8 cellular contexts compared by ENCODE assay signal in genomic region chr15:45022871-45023658, GRCh38. TPM values are rescaled to one million over a fixed set of nuclear protein-coding genes. Genes with fewer than 3 reads are reported as not detected.
A peak's percentile ranks its signal among the peaks of the same experiment; 100 is the strongest.
DNase-seq lines count a peak whose midpoint lies in the region; ATAC-seq and TF ChIP-seq lines count a peak whose summit lies in the region.

SORD (plus strand) TSS chr15:45023195; CDS start chr15:45023284, 89 bp downstream.

- H3K4me3 Mint-ChIP-seq in CD14-positive monocyte: peak within 1 kb of the TSS; percentile 89 to 92
- peak within 1 kb of the TSS; percentile 79 for H3K4me3 Mint-ChIP-seq in activated CD4-positive, alpha-beta memory T cell treated with anti-CD3 and anti-CD28 coated beads for 36 hours

- no peaks in the 10 kb centered on the region for H3K27me3 ChIP-seq in dorsolateral prefrontal cortex

- DNase-seq in CD14-positive monocyte (ENCODE audit: low spot score) (peak; percentile 85), NCI-H774 (lab: John Stamatoyannopoulos, UW) (peak; percentile 93), dorsolateral prefrontal cortex (peak; percentile 88 to 97 (median 94)), lower leg skin (ENCODE audit: low spot score in 2 of 2) (peak; percentile 85 to 97)
- DNase-seq in activated CD4-positive, alpha-beta memory T cell treated with anti-CD3 and anti-CD28 coated beads for 36 hours: peak; percentile 93
- peak; percentile 90 to 97 for DNase-seq in stimulated activated CD4-positive, alpha-beta T cell treated with anti-CD3 and anti-CD28 coated beads, Interleukin-4, amount 100 ng/mL, for 4 hours

- H3K4me1 Mint-ChIP-seq in CD14-positive monocyte: peaks cover 36% of the 10 kb centered on the region
- H3K4me1 Mint-ChIP-seq in activated CD4-positive, alpha-beta memory T cell treated with anti-CD3 and anti-CD28 coated beads for 36 hours (ENCODE audit: low read depth): peaks cover 17% of the 10 kb centered on the region

- intact Hi-C loops in CD14-positive monocyte (cut with micrococcal nuclease): no loop called here
- intact Hi-C loops in activated CD4-positive, alpha-beta memory T cell treated with anti-CD3 and anti-CD28 coated beads for 36 hours (cut with micrococcal nuclease): loop anchor here (5.0 kb wide), 1 partner anchor 171 kb away; no protein-coding TSS in a partner anchor
- intact Hi-C loops in dorsolateral prefrontal cortex (cut with DNase I): loop anchor here in 1 of 2 donors (5.0 kb wide), 1 partner anchor 94 kb away; no protein-coding TSS in a partner anchor
- intact Hi-C loops in lower leg skin (cut with DNase I; ENCODE audit: low total_unique reads): no loop called here

- peaks cover 4 to 15% (median 5%) of the 10 kb centered on the region in 3 donors for H3K27me3 Mint-ChIP-seq in CD14-positive monocyte (ENCODE audit: low read depth in 3 of 3)
- peaks cover 17% of the 10 kb centered on the region for H3K27me3 Mint-ChIP-seq in activated CD4-positive, alpha-beta memory T cell treated with anti-CD3 and anti-CD28 coated beads for 36 hours

- peaks cover 0 to 1% of the 10 kb centered on the region in 2 donors for H3K36me3 Mint-ChIP-seq in CD14-positive monocyte
- H3K36me3 Mint-ChIP-seq in activated CD4-positive, alpha-beta memory T cell treated with anti-CD3 and anti-CD28 coated beads for 36 hours: peaks cover 2% of the 10 kb centered on the region

- peak within 1 kb of the TSS; percentile 60 to 95 (median 83) for H3K4me3 ChIP-seq in dorsolateral prefrontal cortex
- peak within 1 kb of the TSS; percentile 79 for H3K4me3 ChIP-seq in lower leg skin (ENCODE audit: low read depth, poor library complexity, severe bottlenecking)

- H3K27ac ChIP-seq in dorsolateral prefrontal cortex: peak within 1 kb of the TSS; percentile 10 to 96 (median 88)

- POLR2A ChIA-PET in activated CD4-positive, alpha-beta memory T cell treated with anti-CD3 and anti-CD28 coated beads for 36 hours (lab: Charles Lee): no interaction called here

- no peak for TF ChIP-seq POLR2A in lower leg skin (IDR thresholded peaks at IDR 0.05)

- peak within 1 kb of the TSS; percentile 68 to 91 (median 81) for H3K27ac Mint-ChIP-seq in CD14-positive monocyte
- no peak within 1 kb of the TSS for H3K27ac Mint-ChIP-seq in activated CD4-positive, alpha-beta memory T cell treated with anti-CD3 and anti-CD28 coated beads for 36 hours

- TF ChIP-seq CTCF in CD14-positive monocyte (IDR thresholded peaks at IDR 0.05) (no peak), dorsolateral prefrontal cortex (IDR thresholded peaks at IDR 0.05 in 54 of 56, conservative IDR thresholded peaks at IDR 0.05 in 2 of 56; ENCODE audit: low read depth in 1 of 56, partially characterized antibody in 56 of 56) (peak in 27 of 56 donors; percentile 3 to 57 (median 23)), lower leg skin (IDR thresholded peaks at IDR 0.05) (peak in 1 of 3 donors; percentile 14)

- 2 to 5% methylated on average over 19 to 27 of the region's 48 CpGs for WGBS in lower leg skin, 2 donors

- CTCF ChIA-PET in activated CD4-positive, alpha-beta memory T cell treated with anti-CD3 and anti-CD28 coated beads for 36 hours (lab: Charles Lee): interaction anchor here (0.8 to 2.8 kb wide), 3 partner anchors 13 to 140 kb away, joined by 3 to 13 read pairs (median 5); no protein-coding TSS in a partner anchor

- ATAC-seq in GM19372 (IDR thresholded peaks at IDR 0.05; ENCODE audit: low read depth, unreplicated experiment): peak; percentile 86
- peak; percentile 86 for ATAC-seq in HG03521 (IDR thresholded peaks at IDR 0.05; ENCODE audit: unreplicated experiment)

- peaks cover 0 to 4% (median 0%) of the 10 kb centered on the region in 7 donors for H3K9me3 Mint-ChIP-seq in CD14-positive monocyte
- H3K9me3 Mint-ChIP-seq in activated CD4-positive, alpha-beta memory T cell treated with anti-CD3 and anti-CD28 coated beads for 36 hours: no peaks in the 10 kb centered on the region

RNA-seq across cellular contexts. Expression of gene SORD, which starts in this region (rescaled TPM):
- 10 to 100 TPM; 21.7 to 22.6 TPM for polyA plus RNA-seq in CD14-positive monocyte
- 10 to 100 TPM; 14.5 to 15.6 TPM for total RNA-seq in activated CD4-positive, alpha-beta memory T cell treated with anti-CD3 and anti-CD28 coated beads for 36 hours
- total RNA-seq in dorsolateral prefrontal cortex (10 to 100 TPM in 115 of 120 experiments, 1 to 10 TPM in 5; 7.3 to 24.3 (median 15.2) TPM), lower leg skin (10 to 100 TPM; 54.3 to 87.9 (median 83.9) TPM)

Comparison
In these comparisons a context has a peak if more than half of its experiments do, and no peak if none do; other contexts are left out.
1. Peak in every context shown above with its lines: DNase-seq, ATAC-seq, H3K4me3 ChIP-seq and H3K27ac ChIP-seq.